Comparison of ENCODE assay signal across 10 cellular contexts in the genomic region with DNA sequence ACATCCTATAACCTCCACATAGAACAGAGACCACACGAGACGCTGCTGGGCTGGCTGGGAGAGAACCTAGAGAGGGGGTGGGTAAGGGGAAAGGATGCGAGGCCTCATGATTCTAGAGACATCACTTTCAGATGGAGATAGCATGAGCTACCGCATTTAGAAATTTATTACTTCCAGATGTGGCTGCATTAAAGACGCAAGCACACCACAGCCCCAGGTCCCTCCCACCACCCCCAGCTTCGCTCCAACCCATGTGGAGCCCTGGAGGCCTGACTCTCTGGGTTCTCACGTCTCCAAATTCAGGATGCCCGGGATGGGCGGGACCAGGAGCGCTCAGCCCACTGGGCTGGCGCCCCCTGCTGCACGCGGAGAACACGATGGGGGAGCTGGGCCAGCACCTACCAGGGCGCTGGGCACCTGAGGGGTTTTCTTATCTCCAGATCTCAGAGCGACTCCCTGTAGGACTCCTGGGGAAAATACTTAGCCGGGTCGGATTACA. TPM values are rescaled to one million over a fixed set of nuclear protein-coding genes. Genes with fewer than 3 reads are reported as not detected.
A peak's percentile ranks its signal among the peaks of the same experiment; 100 is the strongest.
DNase-seq lines count a peak whose midpoint lies in the region; ATAC-seq, FAIRE-seq and TF ChIP-seq lines count a peak whose summit lies in the region.
"Had no signal": no experiment of that assay in that cellular context is flagged by ENCODE, and none has a peak within 500 bp of the region (broad histone marks: within the 10 kb centered on the region; RNA-seq: fewer than 3 reads in every experiment).

No MANE protein-coding gene starts in this region.

- POLR2A ChIA-PET in AG04449 (lab: Yijun Ruan, JAX), result interaction anchor here (0.6 to 1.5 kb wide), 7 partner anchors 12 to 123 kb away, joined by 3 to 8 read pairs (median 4); partner anchors contain the start of genes CPT1A, IGHMBP2, MRGPRF and MRPL21

- peak overlapping the region in 43 of 59 donors; percentile 7 to 90 (median 74) for H3K27ac ChIP-seq in dorsolateral prefrontal cortex

- H3K36me3 ChIP-seq in mucosa of descending colon (ENCODE audit: low read depth), result no peaks in the 10 kb centered on the region

- no peaks in the 10 kb centered on the region for H3K9me3 ChIP-seq in mucosa of descending colon

- no peak overlapping the region for H3K4me3 ChIP-seq in AG04449 (ENCODE audit: low read depth, low read length)
- no peak overlapping the region for H3K4me3 ChIP-seq in dorsolateral prefrontal cortex
- H3K4me3 ChIP-seq in mucosa of descending colon, result no peak overlapping the region

- H3K4me1 ChIP-seq in mucosa of descending colon (ENCODE audit: low read depth), result no peaks in the 10 kb centered on the region

- no peaks in the 10 kb centered on the region for H3K27me3 ChIP-seq in dorsolateral prefrontal cortex

- FAIRE-seq in HTR-8/SVneo (lab: Jason Lieb, UNC), result no peak
- FAIRE-seq: GM12892 had no signal

- TF ChIP-seq CTCF in AG04449 (IDR thresholded peaks at IDR 0.05; ENCODE audit: insufficient read depth, low read length, missing control alignments) (peak; percentile 88), dorsolateral prefrontal cortex (IDR thresholded peaks at IDR 0.05 in 54 of 56, conservative IDR thresholded peaks at IDR 0.05 in 2 of 56; ENCODE audit: low read depth in 1 of 56, partially characterized antibody in 56 of 56) (peak in 25 of 56 donors; percentile 9 to 39 (median 21)), mucosa of descending colon (IDR thresholded peaks at IDR 0.05) (no peak)

- intact Hi-C loops in dorsolateral prefrontal cortex (cut with DNase I) (loop anchor here in 1 of 2 donors (5.0 kb wide), 1 partner anchor 48 kb away; the partner anchor contains the start of gene CPT1A), mucosa of descending colon (cut with DNase I, micrococcal nuclease) (no loop called here)

- CTCF ChIA-PET in AG04449 (lab: Yijun Ruan, JAX), result interaction anchor here (0.6 to 4.2 kb wide), 35 partner anchors 9 to 431 kb away, joined by 3 to 29 read pairs (median 3); partner anchors contain the start of genes CPT1A, IGHMBP2, MRGPRF and MRPL21

- DNase-seq in AG04449 (ENCODE audit: low read depth, low spot score), result peak; percentile 94
- peak; percentile 47 for DNase-seq in HTR-8/SVneo (ENCODE audit: insufficient read length, low spot score)
- no peak for DNase-seq in dorsolateral prefrontal cortex
- peak in 2 of 3 donors; percentile 25 to 35 for DNase-seq in mucosa of descending colon
- DNase-seq in NCI-H2029 (lab: John Stamatoyannopoulos, UW), result no peak
- DNase-seq in activated effector memory CD4-positive, alpha-beta T cell treated with Interleukin-2 at 50 U/mL for 16 hours, result no peak
- DNase-seq: activated T-cell treated with anti-CD3 and anti-CD28 coated beads, Interleukin-2, amount 50 U/mL, for 24 hours had no signal

- peak; percentile 45 for ATAC-seq in mucosa of descending colon
- no peak for ATAC-seq in HG02588 (IDR thresholded peaks at IDR 0.05; ENCODE audit: unreplicated experiment)
- no peak for ATAC-seq in GM18520 (IDR thresholded peaks at IDR 0.05; ENCODE audit: unreplicated experiment)

RNA-seq across cellular contexts. Expression of gene MRPL21, which starts 13.6 kb away (rescaled TPM):
- total RNA-seq in dorsolateral prefrontal cortex, result 10 to 100 TPM; 23.7 to 72.9 (median 50.7) TPM
- 10 to 100 TPM; 49.2 to 78.4 (median 72.6) TPM for total RNA-seq in mucosa of descending colon

RNA-seq across cellular contexts. Expression of gene IGHMBP2, which starts 13.7 kb away (rescaled TPM):
- total RNA-seq in dorsolateral prefrontal cortex (10 to 100 TPM; 19.0 to 47.9 (median 30.3) TPM), mucosa of descending colon (10 to 100 TPM; 19.7 to 44.7 (median 25.8) TPM)

RNA-seq across cellular contexts. Expression of gene CPT1A, which starts 48.3 kb away (rescaled TPM):
- 10 to 100 TPM; 18.2 to 83.8 (median 32.6) TPM for total RNA-seq in dorsolateral prefrontal cortex
- 100 to 1,000 TPM; 130 to 191 (median 144) TPM for total RNA-seq in mucosa of descending colon

Comparison
In these comparisons a context has a peak if more than half of its experiments do, and no peak if none do; other contexts are left out.
1. DNase-seq: peak in AG04449 (single experiment), HTR-8/SVneo (single experiment) and mucosa of descending colon (2 of 3); none in dorsolateral prefrontal cortex (0 of 10), NCI-H2029 (single experiment) and activated effector memory CD4-positive, alpha-beta T cell treated with Interleukin-2 at 50 U/mL for 16 hours (single experiment).